Comparison of ENCODE assay signal across 12 cellular contexts in the genomic region with DNA sequence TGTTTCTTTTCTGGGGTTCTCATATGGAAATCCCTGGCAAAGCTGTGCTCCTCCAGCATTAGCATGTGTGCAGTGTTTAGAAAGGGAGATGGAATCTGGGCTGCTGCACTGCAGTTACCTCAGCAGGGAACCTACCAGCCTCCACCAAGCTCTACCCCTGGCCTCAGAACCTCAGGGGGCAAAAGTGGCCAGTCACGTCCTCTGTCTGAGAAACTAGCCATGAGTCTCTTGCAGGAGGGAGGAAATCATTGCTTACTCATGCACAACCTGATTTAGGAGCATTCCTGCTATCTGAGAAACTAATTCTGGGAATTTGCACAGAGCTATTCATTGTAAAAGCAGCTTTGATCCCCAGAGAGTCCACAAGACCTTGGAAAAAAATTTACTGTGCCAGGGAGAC.
DNase-seq lines count a peak whose midpoint lies in the region; ATAC-seq and TF ChIP-seq lines count a peak whose summit lies in the region.
"Had no signal": no experiment of that assay in that cellular context is flagged by ENCODE, and none has a peak within 500 bp of the region (broad histone marks: within the 10 kb centered on the region; RNA-seq: fewer than 3 reads in every experiment).

No MANE protein-coding gene starts in this region.

- intact Hi-C loops in naive thymus-derived CD4-positive, alpha-beta T cell (cut with micrococcal nuclease), result no loop called here

- H3K27me3 Mint-ChIP-seq in nephron progenitor cell (ENCODE audit: low read depth, poor library complexity), result no peaks in the 10 kb centered on the region
- H3K27me3 Mint-ChIP-seq in naive thymus-derived CD4-positive, alpha-beta T cell, result peaks cover 0 to 26% (median 6%) of the 10 kb centered on the region in 5 donors

- H3K9me3 ChIP-seq in naive thymus-derived CD4-positive, alpha-beta T cell (ENCODE audit: control insufficient read depth in 2 of 3, low read length in 3 of 3), result no peaks in the 10 kb centered on the region

- peak overlapping the region; percentile 9 for H3K4me3 Mint-ChIP-seq in nephron progenitor cell
- H3K4me3 Mint-ChIP-seq in naive thymus-derived CD4-positive, alpha-beta T cell, result no peak overlapping the region
- H3K4me3 Mint-ChIP-seq: memory B cell, T-helper 17 cell had no signal

- peak overlapping the region; percentile 39 for H3K27ac ChIP-seq in cingulate gyrus (ENCODE audit: low read depth, low read length)
- no peak overlapping the region for H3K27ac ChIP-seq in naive thymus-derived CD4-positive, alpha-beta T cell (ENCODE audit: low read depth, low read length)

- peak; percentile 94 for DNase-seq in AG10803 (ENCODE audit: low read depth)
- peak; percentile 96 for DNase-seq in M059J (ENCODE audit: low read depth)
- DNase-seq in nephron progenitor cell, result no peak
- no peak for DNase-seq in central memory CD4-positive, alpha-beta T cell
- no peak for DNase-seq in naive thymus-derived CD4-positive, alpha-beta T cell
- DNase-seq in activated effector memory CD4-positive, alpha-beta T cell treated with Interleukin-2 at 50 U/mL for 16 hours, result no peak
- DNase-seq in retina, result no peak
- DNase-seq: activated T-cell treated with anti-CD3 and anti-CD28 coated beads for 4 hours, Calu3, T-helper 17 cell had no signal

- peaks cover 68% of the 10 kb centered on the region for H3K4me1 Mint-ChIP-seq in nephron progenitor cell
- peaks cover 0 to 13% (median 8%) of the 10 kb centered on the region in 7 donors for H3K4me1 Mint-ChIP-seq in naive thymus-derived CD4-positive, alpha-beta T cell
- H3K4me1 Mint-ChIP-seq: memory B cell had no signal

- H3K36me3 ChIP-seq in naive thymus-derived CD4-positive, alpha-beta T cell (ENCODE audit: control insufficient read depth in 2 of 3, insufficient read depth in 3 of 3, low read length in 3 of 3), result no peaks in the 10 kb centered on the region

- no peak overlapping the region for H3K27ac Mint-ChIP-seq in nephron progenitor cell
- no peak overlapping the region for H3K27ac Mint-ChIP-seq in naive thymus-derived CD4-positive, alpha-beta T cell
- H3K27ac Mint-ChIP-seq: memory B cell, T-helper 17 cell had no signal

- TF ChIP-seq CTCF in AG10803 (conservative IDR thresholded peaks at IDR 0.05; ENCODE audit: low read length) (no peak), nephron progenitor cell (IDR thresholded peaks at IDR 0.05) (no peak)

- POLR2A ChIA-PET in naive thymus-derived CD4-positive, alpha-beta T cell (lab: Charles Lee), result no interaction called here

- CTCF ChIA-PET in naive thymus-derived CD4-positive, alpha-beta T cell (lab: Charles Lee), result interaction anchor here (0.6 kb wide), 1 partner anchor 20 kb away, joined by 5 read pairs; no protein-coding TSS in a partner anchor

- peaks cover 9% of the 10 kb centered on the region for H3K36me3 Mint-ChIP-seq in nephron progenitor cell (ENCODE audit: low read depth)
- no peaks in the 10 kb centered on the region for H3K36me3 Mint-ChIP-seq in naive thymus-derived CD4-positive, alpha-beta T cell

- no peak overlapping the region for H3K4me3 ChIP-seq in AG10803 (ENCODE audit: low read length)
- H3K4me3 ChIP-seq in naive thymus-derived CD4-positive, alpha-beta T cell (ENCODE audit: low read length), result no peak overlapping the region

- H3K27me3 ChIP-seq in naive thymus-derived CD4-positive, alpha-beta T cell (ENCODE audit: control insufficient read depth in 2 of 2, insufficient read depth in 2 of 2, low read length in 2 of 2), result no peaks in the 10 kb centered on the region

- ATAC-seq in naive thymus-derived CD4-positive, alpha-beta T cell, result no peak
- ATAC-seq: T-helper 17 cell had no signal

- no peaks in the 10 kb centered on the region for H3K9me3 Mint-ChIP-seq in nephron progenitor cell
- no peaks in the 10 kb centered on the region for H3K9me3 Mint-ChIP-seq in naive thymus-derived CD4-positive, alpha-beta T cell
- H3K9me3 Mint-ChIP-seq: memory B cell had no signal

- H3K4me1 ChIP-seq in naive thymus-derived CD4-positive, alpha-beta T cell (ENCODE audit: control insufficient read depth in 2 of 2, insufficient read depth in 2 of 2, low read length in 2 of 2), result no peaks in the 10 kb centered on the region

Comparison
In these comparisons a context has a peak if more than half of its experiments do, and no peak if none do; other contexts are left out.
1. DNase-seq: peak in AG10803 (single experiment) and M059J (single experiment); none in nephron progenitor cell (single experiment), central memory CD4-positive, alpha-beta T cell (single experiment), naive thymus-derived CD4-positive, alpha-beta T cell (0 of 9), activated effector memory CD4-positive, alpha-beta T cell treated with Interleukin-2 at 50 U/mL for 16 hours (single experiment) and retina (single experiment).